ENCODE assay signal across 1 cellular context in genomic region chr1:18109756-18110597, GRCh38.
TF ChIP-seq lines count a peak whose summit lies in the region.

No MANE protein-coding gene starts in this region.

TF ChIP-seq in HEK293, 187 proteins besides CTCF, POLR2A, EP300 and RAD21 (continued from another document and continues in another):
- TF ChIP-seq ZSCAN5A (tag by site-specific recombination; IDR thresholded peaks at IDR 0.05) (no peak), KLF8 (tag by site-specific recombination; IDR thresholded peaks at IDR 0.05) (peak; percentile 53; the same call in 1 of the 2 replicates), ZSCAN4 (tag by site-specific recombination; IDR thresholded peaks at IDR 0.05) (0 out of 2 replicates have a peak, but pooled peaks have one; percentile 25), ZNF341 (tag by site-specific recombination; IDR thresholded peaks at IDR 0.05; ENCODE audit: low read depth) (peak; percentile 74), ZNF148 (tag by site-specific recombination; IDR thresholded peaks at IDR 0.05; ENCODE audit: borderline replicate concordance) (no peak), ZNF621 (tag by site-specific recombination; IDR thresholded peaks at IDR 0.05) (no peak), ZNF521 (tag by site-specific recombination; IDR thresholded peaks at IDR 0.05) (no peak), ZNF596 (tag by site-specific recombination; IDR thresholded peaks at IDR 0.05) (no peak), ZNF623 (tag by site-specific recombination; IDR thresholded peaks at IDR 0.05) (no peak), ZNF658 (tag by site-specific recombination; IDR thresholded peaks at IDR 0.05) (no peak), ZNF18 (tag by site-specific recombination; IDR thresholded peaks at IDR 0.05) (no peak), ZNF530 (tag by site-specific recombination; IDR thresholded peaks at IDR 0.05; ENCODE audit: low read depth) (no peak), ZNF654 (tag by site-specific recombination; IDR thresholded peaks at IDR 0.05; ENCODE audit: low read depth) (no peak), ZNF473 (tag by site-specific recombination; IDR thresholded peaks at IDR 0.05) (no peak), ZNF155 (tag by site-specific recombination; IDR thresholded peaks at IDR 0.05) (no peak), PRDM10 (tag by site-specific recombination; IDR thresholded peaks at IDR 0.05) (peak; percentile 43; the same call in 1 of the 2 replicates), PRDM6 (tag by site-specific recombination; IDR thresholded peaks at IDR 0.05) (no peak), KLF1 (tag by site-specific recombination; IDR thresholded peaks at IDR 0.05) (peak; percentile 31; the same call in 1 of the 2 replicates), ZEB2 (tag by site-specific recombination; IDR thresholded peaks at IDR 0.05) (peak; percentile 58; the same call in 1 of the 2 replicates), ZNF423 (tag by site-specific recombination; IDR thresholded peaks at IDR 0.05) (peak; percentile 67), ZNF610 (tag by site-specific recombination; IDR thresholded peaks at IDR 0.05; ENCODE audit: borderline replicate concordance) (no peak), ZNF146 (tag by site-specific recombination; IDR thresholded peaks at IDR 0.05) (no peak), ZNF792 (tag by site-specific recombination; IDR thresholded peaks at IDR 0.05) (no peak), ZFP37 (tag by site-specific recombination; IDR thresholded peaks at IDR 0.05) (peak; percentile 64; the same call in 1 of the 2 replicates), MZF1 (tag by site-specific recombination; IDR thresholded peaks at IDR 0.05; ENCODE audit: borderline replicate concordance) (no peak), ZNF449 (tag by site-specific recombination; IDR thresholded peaks at IDR 0.05) (no peak), ZNF580 (tag by site-specific recombination; IDR thresholded peaks at IDR 0.05) (no peak), ZNF670 (tag by site-specific recombination; IDR thresholded peaks at IDR 0.05; ENCODE audit: low read depth) (no peak), ZNF785 (tag by site-specific recombination; IDR thresholded peaks at IDR 0.05) (no peak), ZBTB44 (tag by site-specific recombination; IDR thresholded peaks at IDR 0.05) (no peak), ZNF501 (tag by site-specific recombination; IDR thresholded peaks at IDR 0.05) (0 out of 2 replicates have a peak, but pooled peaks have one; percentile 40), ZBTB11 (tag by site-specific recombination; conservative IDR thresholded peaks at IDR 0.05; ENCODE audit: low read depth) (0 out of 2 replicates have a peak, but pooled peaks have one; percentile 9), HOXC10 (CRISPR knock-in tag; IDR thresholded peaks at IDR 0.05) (no peak), ZNF488 (tag by site-specific recombination; IDR thresholded peaks at IDR 0.05) (no peak), GLIS1 (tag by site-specific recombination; IDR thresholded peaks at IDR 0.05) (peak; percentile 55), GLI4 (tag by site-specific recombination; IDR thresholded peaks at IDR 0.05) (no peak)
